21 cellular contexts compared by ENCODE assay signal in genomic region chr6:56790424-56790823, GRCh38.
DNase-seq lines count a peak whose midpoint lies in the region; ATAC-seq, FAIRE-seq and TF ChIP-seq lines count a peak whose summit lies in the region.
"Had no signal": no experiment of that assay in that cellular context is flagged by ENCODE, and none has a peak within 500 bp of the region (broad histone marks: within the 10 kb centered on the region; RNA-seq: fewer than 3 reads in every experiment).

No MANE protein-coding gene starts in this region.

- no peaks in the 10 kb centered on the region for H3K4me1 Mint-ChIP-seq in CD4-positive, alpha-beta memory T cell
- H3K4me1 Mint-ChIP-seq: activated T-helper 17 cell treated with anti-CD3 and anti-CD28 coated beads, Interleukin-2, amount 50 U/mL, for 72 hours had no signal

- TF ChIP-seq CTCF in A549 (IDR thresholded peaks at IDR 0.05) (no peak), MM.1S (IDR thresholded peaks at IDR 0.05; ENCODE audit: low read length) (no peak), left lung (IDR thresholded peaks at IDR 0.05) (no peak)

- H3K9me2 ChIP-seq in MM.1S (replicated peaks; ENCODE audit: insufficient read depth, low read length) = no peaks in the 10 kb centered on the region

- no peaks in the 10 kb centered on the region for H3K36me3 Mint-ChIP-seq in CD4-positive, alpha-beta memory T cell

- no peak for TF ChIP-seq RAD21 in A549 (conservative IDR thresholded peaks at IDR 0.05 in 1 of 2, IDR thresholded peaks at IDR 0.05 in 1 of 2)

- no peaks in the 10 kb centered on the region for H4K20me1 ChIP-seq in MM.1S (ENCODE audit: insufficient read depth, low read length)

- FAIRE-seq in A549 (lab: Jason Lieb, UNC) = no peak
- FAIRE-seq: A204.1, frontal cortex had no signal

- H3K27me3 ChIP-seq in MM.1S (replicated peaks; ENCODE audit: insufficient read depth, low read length) (no peaks in the 10 kb centered on the region), left lung (no peaks in the 10 kb centered on the region)
- peaks cover 5% of the 10 kb centered on the region for H3K27me3 ChIP-seq in CD4-positive, alpha-beta memory T cell (ENCODE audit: insufficient read depth, low read length)
- H3K27me3 ChIP-seq: BLaER1 treated with 17β-estradiol and CSF1 and Interleukin-3, amounts not matched to agents 10 nM and 100 nM; right atrium auricular region; SJSA1 had no signal

- H3K9ac ChIP-seq in MM.1S (ENCODE audit: low read length) = no peak overlapping the region
- H3K9ac ChIP-seq: BLaER1 treated with 17β-estradiol and CSF1 and Interleukin-3, amounts not matched to agents 10 nM and 100 nM had no signal

- H3K9me3 ChIP-seq in A549 (no peaks in the 10 kb centered on the region), MM.1S (replicated peaks; ENCODE audit: insufficient read depth, low read length) (no peaks in the 10 kb centered on the region), left lung (no peaks in the 10 kb centered on the region)
- H3K9me3 ChIP-seq in CD4-positive, alpha-beta memory T cell (ENCODE audit: control insufficient read depth in 1 of 2, low read length in 2 of 2) = no peaks in the 10 kb centered on the region
- H3K9me3 ChIP-seq: left ventricle myocardium inferior, right atrium auricular region, SJSA1, thoracic aorta had no signal

- peaks cover 0 to 6% (median 1%) of the 10 kb centered on the region in 8 donors for H3K9me3 Mint-ChIP-seq in CD4-positive, alpha-beta memory T cell

- H3K36me3 ChIP-seq in MM.1S (replicated peaks; ENCODE audit: insufficient read depth, low read length) = 0 out of 2 replicates have a peak, but pooled peaks cover 4% of the 10 kb centered on the region
- H3K36me3 ChIP-seq in CD4-positive, alpha-beta memory T cell (ENCODE audit: insufficient read depth, low read length) = no peaks in the 10 kb centered on the region
- no peaks in the 10 kb centered on the region for H3K36me3 ChIP-seq in left lung
- H3K36me3 ChIP-seq: right atrium auricular region, SJSA1, thoracic aorta had no signal

- TF ChIP-seq EP300 in A549 (IDR thresholded peaks at IDR 0.05) = no peak

- H3K79me2 ChIP-seq in MM.1S (ENCODE audit: low read length) = peaks cover 74% of the 10 kb centered on the region

- no peak for TF ChIP-seq POLR2A in A549 (IDR thresholded peaks at IDR 0.05; ENCODE audit: low read length)

- POLR2A ChIA-PET in A549 (lab: Yijun Ruan, JAX) = no interaction called here
- POLR2A ChIA-PET in CD4-positive, alpha-beta memory T cell (lab: Charles Lee; ENCODE audit: partially characterized antibody) = no interaction called here

- intact Hi-C loops in CD4-positive, alpha-beta memory T cell (cut with micrococcal nuclease) = no loop called here
- intact Hi-C loops in left lung (cut with DNase I) = no loop called here

- H3K4me3 ChIP-seq in A549 (no peak overlapping the region), MM.1S (ENCODE audit: low read length) (no peak overlapping the region), left lung (no peak overlapping the region)
- no peak overlapping the region for H3K4me3 ChIP-seq in CD4-positive, alpha-beta memory T cell (ENCODE audit: low read length in 2 of 2)
- H3K4me3 ChIP-seq: BLaER1 treated with 17β-estradiol and CSF1 and Interleukin-3, amounts not matched to agents 10 nM and 100 nM; left ventricle myocardium inferior; right atrium auricular region; SJSA1; thoracic aorta had no signal

- peaks cover 50% of the 10 kb centered on the region for H3K4me1 ChIP-seq in A549
- peaks cover 37% of the 10 kb centered on the region for H3K4me1 ChIP-seq in MM.1S (ENCODE audit: low read length)
- H3K4me1 ChIP-seq in CD4-positive, alpha-beta memory T cell (ENCODE audit: insufficient read depth, low read length) = no peaks in the 10 kb centered on the region
- H3K4me1 ChIP-seq in left lung = no peaks in the 10 kb centered on the region

- no peak overlapping the region for H2AFZ ChIP-seq in MM.1S (ENCODE audit: low read length)

- peaks cover 0 to 2% of the 10 kb centered on the region in 2 donors for H3K27me3 Mint-ChIP-seq in CD4-positive, alpha-beta memory T cell
- H3K27me3 Mint-ChIP-seq: dendritic cell treated with granulocyte-macrophage colony-stimulating factor and Interleukin-4, amounts not matched to agents 40 ng/mL and 50 ng/mL, for 4 days had no signal

- H3K27ac ChIP-seq in A549 (peak overlapping the region in 1 of 2 experiments; percentile 33; a peak in 1 of 6 replicates), MM.1S (ENCODE audit: low read length) (no peak overlapping the region), epithelial cell of prostate (peak overlapping the region; percentile 57), left lung (no peak overlapping the region)
- H3K27ac ChIP-seq in CD4-positive, alpha-beta memory T cell (ENCODE audit: low read depth, low read length) = no peak overlapping the region
- H3K27ac ChIP-seq: BLaER1 treated with 17β-estradiol and CSF1 and Interleukin-3, amounts not matched to agents 10 nM and 100 nM; left ventricle myocardium inferior; SJSA1 had no signal

- H3F3A ChIP-seq in MM.1S (ENCODE audit: insufficient read depth, low read length) = no peaks in the 10 kb centered on the region

- DNase-seq in A549 (ENCODE audit: low read depth in 1 of 2, low spot score in 1 of 2) (no peak), MM.1S (no peak), epithelial cell of prostate (ENCODE audit: low read depth, low spot score) (no peak), SW480 (ENCODE audit: low spot score) (no peak), left lung (no peak), NCI-H1930 (lab: John Stamatoyannopoulos, UW) (no peak)
- no peak for DNase-seq in CD4-positive, alpha-beta memory T cell
- DNase-seq: left ventricle myocardium inferior, NCI-H187 treated with DMSO at 0.1 percent for 48 hours, nucleus accumbens, OCI-M1 had no signal

- no peak overlapping the region for H3K27ac Mint-ChIP-seq in CD4-positive, alpha-beta memory T cell
- H3K27ac Mint-ChIP-seq: activated T-helper 17 cell treated with anti-CD3 and anti-CD28 coated beads, Interleukin-2, amount 50 U/mL, for 72 hours; dendritic cell treated with granulocyte-macrophage colony-stimulating factor and Interleukin-4, amounts not matched to agents 40 ng/mL and 50 ng/mL, for 4 days had no signal

- no peak overlapping the region for H3K4me3 Mint-ChIP-seq in CD4-positive, alpha-beta memory T cell
- H3K4me3 Mint-ChIP-seq: activated T-helper 17 cell treated with anti-CD3 and anti-CD28 coated beads, Interleukin-2, amount 50 U/mL, for 72 hours; dendritic cell treated with granulocyte-macrophage colony-stimulating factor and Interleukin-4, amounts not matched to agents 40 ng/mL and 50 ng/mL, for 4 days had no signal

- CTCF ChIA-PET in A549 (lab: Yijun Ruan, JAX) = interaction anchor here (1.2 kb wide), 1 partner anchor 30 kb away, joined by 3 read pairs; no protein-coding TSS in a partner anchor
- CTCF ChIA-PET in CD4-positive, alpha-beta memory T cell (lab: Charles Lee; ENCODE audit: partially characterized antibody) = no interaction called here

- H3K4me2 ChIP-seq in A549 (peak overlapping the region; percentile 29), MM.1S (ENCODE audit: low read depth, low read length) (peak overlapping the region; percentile 35; the same call in 1 of the 2 replicates)

- ATAC-seq in A549 (no peak; a peak in 1 of 6 replicates), GM21515 (IDR thresholded peaks at IDR 0.05; ENCODE audit: unreplicated experiment) (peak; percentile 48), left lung (no peak)
- ATAC-seq: activated CD4-positive, CD25-positive, alpha-beta regulatory T cell treated with anti-CD3 and anti-CD28 coated beads, Interleukin-2, amount 50 U/mL, for 24 hours; activated T-helper 17 cell treated with anti-CD3 and anti-CD28 coated beads, Interleukin-2, amount 50 U/mL, for 72 hours had no signal

TF ChIP-seq in A549, 52 proteins besides CTCF, POLR2A, EP300 and RAD21 (continues in another document):
- TF ChIP-seq CEBPB (IDR thresholded peaks at IDR 0.05) (no peak), USF2 (IDR thresholded peaks at IDR 0.05) (no peak), POLR2AphosphoS2 (conservative IDR thresholded peaks at IDR 0.05; ENCODE audit: low read length) (no peak), REST (IDR thresholded peaks at IDR 0.05) (no peak), ZFP36 (IDR thresholded peaks at IDR 0.05; ENCODE audit: borderline replicate concordance, partially characterized antibody) (no peak)
